ENCODE assay signal across 8 cellular contexts in genomic region chr12:119669744-119670472, GRCh38. TPM values are rescaled to one million over a fixed set of nuclear protein-coding genes. Genes with fewer than 3 reads are reported as not detected.
DNase-seq lines count a peak whose midpoint lies in the region; ATAC-seq, FAIRE-seq and TF ChIP-seq lines count a peak whose summit lies in the region.

No MANE protein-coding gene starts in this region.

- peaks cover 71% of the 10 kb centered on the region for H3K4me1 Mint-ChIP-seq in activated T-helper 1 cell treated with anti-CD3 and anti-CD28 coated beads, Interleukin-12 subunit alpha, Interleukin-12 subunit beta, Interleukin-2, Interleukin-4 antibody, amounts not matched to agents 30 ng/mL and 10 ng/mL and 1 ng/mL, durations not matched to agents 14 hours and 24 hours and 36 hours (ENCODE audit: low read depth)

- ATAC-seq in heart left ventricle, result no peak
- ATAC-seq in upper lobe of left lung (ENCODE audit: low FRiP score in 2 of 2), result peak in 1 of 2 donors; percentile 77

- H3K4me1 ChIP-seq in heart left ventricle (peaks cover 4 to 63% (median 46%) of the 10 kb centered on the region in 12 donors), upper lobe of left lung (peaks cover 62 to 76% (median 69%) of the 10 kb centered on the region in 4 donors), tibial artery (peaks cover 0 to 31% (median 17%) of the 10 kb centered on the region in 4 donors)

- FAIRE-seq in HTR-8/SVneo (lab: Jason Lieb, UNC), result no peak

- H3K27me3 ChIP-seq in heart left ventricle (no peaks in the 10 kb centered on the region), kidney epithelial cell (ENCODE audit: control insufficient read depth, insufficient read depth, low read length) (no peaks in the 10 kb centered on the region), upper lobe of left lung (no peaks in the 10 kb centered on the region), tibial artery (no peaks in the 10 kb centered on the region)

- intact Hi-C loops in heart left ventricle (cut with DNase I) (loop anchor here in 5 of 10 donors (5.0 to 10.0 kb wide), 5 partner anchors 47 to 235 kb away; no protein-coding TSS in a partner anchor), cardiac septum (cut with DNase I) (loop anchor here (5.0 kb wide), 1 partner anchor 112 kb away; no protein-coding TSS in a partner anchor), tibial artery (cut with DNase I; ENCODE audit: low total_unique reads) (no loop called here)
- intact Hi-C loops in activated T-helper 1 cell treated with anti-CD3 and anti-CD28 coated beads, Interleukin-12 subunit alpha, Interleukin-12 subunit beta, Interleukin-2, Interleukin-4 antibody, amounts not matched to agents 30 ng/mL and 10 ng/mL and 1 ng/mL, durations not matched to agents 14 hours and 24 hours and 36 hours (cut with micrococcal nuclease), result loop anchor here (5.0 kb wide), 3 partner anchors 207 to 1298 kb away; partner anchors contain the start of genes CIT and TAOK3

- no peaks in the 10 kb centered on the region for H3K9me3 Mint-ChIP-seq in activated T-helper 1 cell treated with anti-CD3 and anti-CD28 coated beads, Interleukin-12 subunit alpha, Interleukin-12 subunit beta, Interleukin-2, Interleukin-4 antibody, amounts not matched to agents 30 ng/mL and 10 ng/mL and 1 ng/mL, durations not matched to agents 14 hours and 24 hours and 36 hours

- peaks cover 49% of the 10 kb centered on the region for H3K36me3 Mint-ChIP-seq in activated T-helper 1 cell treated with anti-CD3 and anti-CD28 coated beads, Interleukin-12 subunit alpha, Interleukin-12 subunit beta, Interleukin-2, Interleukin-4 antibody, amounts not matched to agents 30 ng/mL and 10 ng/mL and 1 ng/mL, durations not matched to agents 14 hours and 24 hours and 36 hours (ENCODE audit: low read depth)

- DNase-seq in heart left ventricle, result no peak
- DNase-seq in cardiac septum (ENCODE audit: low spot score), result no peak
- no peak for DNase-seq in activated T-helper 1 cell treated with anti-CD3 and anti-CD28 coated beads, Interleukin-12 subunit alpha, Interleukin-12 subunit beta, Interleukin-2, Interleukin-4 antibody, amounts not matched to agents 30 ng/mL and 10 ng/mL and 1 ng/mL, durations not matched to agents 14 hours and 24 hours and 36 hours (ENCODE audit: low spot score)
- peak; percentile 38 for DNase-seq in kidney epithelial cell (ENCODE audit: low read depth)
- DNase-seq in upper lobe of left lung, result peak; percentile 83 to 87
- DNase-seq in tibial artery, result no peak
- DNase-seq in HTR-8/SVneo (ENCODE audit: insufficient read length, low spot score), result no peak
- no peak for DNase-seq in anterior cingulate cortex (lab: John Stamatoyannopoulos, UW)

- H3K27ac ChIP-seq in heart left ventricle, result peak overlapping the region in 7 of 12 donors; percentile 20 to 50 (median 36)
- peak overlapping the region; percentile 73 to 99 (median 92) for H3K27ac ChIP-seq in upper lobe of left lung
- no peak overlapping the region for H3K27ac ChIP-seq in tibial artery

- H3K36me3 ChIP-seq in heart left ventricle (peaks cover 0 to 46% (median 39%) of the 10 kb centered on the region in 9 donors), kidney epithelial cell (ENCODE audit: control insufficient read depth, insufficient read depth, low read length) (peaks cover 4% of the 10 kb centered on the region), upper lobe of left lung (peaks cover 13 to 41% (median 23%) of the 10 kb centered on the region in 4 donors), tibial artery (peaks cover 27 to 40% (median 31%) of the 10 kb centered on the region in 3 donors)

- peak overlapping the region; percentile 80 for H3K27ac Mint-ChIP-seq in activated T-helper 1 cell treated with anti-CD3 and anti-CD28 coated beads, Interleukin-12 subunit alpha, Interleukin-12 subunit beta, Interleukin-2, Interleukin-4 antibody, amounts not matched to agents 30 ng/mL and 10 ng/mL and 1 ng/mL, durations not matched to agents 14 hours and 24 hours and 36 hours

- WGBS in heart left ventricle, 4 donors, result 68 to 78% (median 69%) methylated on average over 11 of the region's 11 CpGs
- WGBS in upper lobe of left lung, 2 donors, result 61 to 66% methylated on average over 11 of the region's 11 CpGs

- H3K9me3 ChIP-seq in heart left ventricle (no peaks in the 10 kb centered on the region), upper lobe of left lung (no peaks in the 10 kb centered on the region), tibial artery (no peaks in the 10 kb centered on the region)

- no peaks in the 10 kb centered on the region for H3K27me3 Mint-ChIP-seq in activated T-helper 1 cell treated with anti-CD3 and anti-CD28 coated beads, Interleukin-12 subunit alpha, Interleukin-12 subunit beta, Interleukin-2, Interleukin-4 antibody, amounts not matched to agents 30 ng/mL and 10 ng/mL and 1 ng/mL, durations not matched to agents 14 hours and 24 hours and 36 hours (ENCODE audit: insufficient read depth)

- TF ChIP-seq POLR2A in heart left ventricle (IDR thresholded peaks at IDR 0.05) (no peak), upper lobe of left lung (IDR thresholded peaks at IDR 0.05) (peak in 1 of 4 donors; percentile 50)

- peak overlapping the region; percentile 82 for H3K4me3 Mint-ChIP-seq in activated T-helper 1 cell treated with anti-CD3 and anti-CD28 coated beads, Interleukin-12 subunit alpha, Interleukin-12 subunit beta, Interleukin-2, Interleukin-4 antibody, amounts not matched to agents 30 ng/mL and 10 ng/mL and 1 ng/mL, durations not matched to agents 14 hours and 24 hours and 36 hours

- peak in 2 of 4 donors; percentile 40 to 54 for TF ChIP-seq EP300 in upper lobe of left lung (IDR thresholded peaks at IDR 0.05)

- H3K4me3 ChIP-seq in heart left ventricle (no peak overlapping the region), kidney epithelial cell (ENCODE audit: low read depth, low read length) (no peak overlapping the region), upper lobe of left lung (peak overlapping the region in 1 of 4 donors; percentile 61), tibial artery (no peak overlapping the region)

- no peak for TF ChIP-seq CTCF in heart left ventricle (IDR thresholded peaks at IDR 0.05)
- no peak for TF ChIP-seq CTCF in kidney epithelial cell (IDR thresholded peaks at IDR 0.05; ENCODE audit: insufficient read depth, low read length, poor library complexity, severe bottlenecking)
- no peak for TF ChIP-seq CTCF in upper lobe of left lung (IDR thresholded peaks at IDR 0.05)
- TF ChIP-seq CTCF in tibial artery (IDR thresholded peaks at IDR 0.05), result no peak

RNA-seq across cellular contexts. Expression of gene PRKAB1, which starts 2.0 kb away (rescaled TPM):
- total RNA-seq in heart left ventricle, result 10 to 100 TPM in 5 of 9 donors, 1 to 10 TPM in 4; 8.5 to 19.1 (median 10.3) TPM
- 10 to 100 TPM in 1 of 2 donors, 1 to 10 TPM in 1; 6.5 to 14.1 TPM for polyA plus RNA-seq in heart left ventricle
- 12.2 TPM for total RNA-seq in cardiac septum
- total RNA-seq in activated T-helper 1 cell treated with anti-CD3 and anti-CD28 coated beads, Interleukin-12 subunit alpha, Interleukin-12 subunit beta, Interleukin-2, Interleukin-4 antibody, amounts not matched to agents 30 ng/mL and 10 ng/mL and 1 ng/mL, durations not matched to agents 14 hours and 24 hours and 36 hours, result 30.3 and 33.7 TPM in 2 replicates
- total RNA-seq in kidney epithelial cell, result 28.9 and 36.6 TPM in 2 replicates
- total RNA-seq in upper lobe of left lung, result 10 to 100 TPM; 44.2 to 90.3 (median 62.9) TPM

Comparison
In these comparisons a context has a peak if more than half of its experiments do, and no peak if none do; other contexts are left out.
1. DNase-seq: peak in kidney epithelial cell (single experiment) and upper lobe of left lung (2 of 2); none in heart left ventricle (0 of 5), cardiac septum (single experiment), activated T-helper 1 cell treated with anti-CD3 and anti-CD28 coated beads, Interleukin-12 subunit alpha, Interleukin-12 subunit beta, Interleukin-2, Interleukin-4 antibody, amounts not matched to agents 30 ng/mL and 10 ng/mL and 1 ng/mL, durations not matched to agents 14 hours and 24 hours and 36 hours (single experiment), tibial artery (0 of 2), HTR-8/SVneo (single experiment) and anterior cingulate cortex (0 of 58).
2. H3K27ac ChIP-seq: peak in heart left ventricle (7 of 12) and upper lobe of left lung (4 of 4); none in tibial artery (0 of 2).